Comparison of ENCODE assay signal across 18 cellular contexts in the genomic region with DNA sequence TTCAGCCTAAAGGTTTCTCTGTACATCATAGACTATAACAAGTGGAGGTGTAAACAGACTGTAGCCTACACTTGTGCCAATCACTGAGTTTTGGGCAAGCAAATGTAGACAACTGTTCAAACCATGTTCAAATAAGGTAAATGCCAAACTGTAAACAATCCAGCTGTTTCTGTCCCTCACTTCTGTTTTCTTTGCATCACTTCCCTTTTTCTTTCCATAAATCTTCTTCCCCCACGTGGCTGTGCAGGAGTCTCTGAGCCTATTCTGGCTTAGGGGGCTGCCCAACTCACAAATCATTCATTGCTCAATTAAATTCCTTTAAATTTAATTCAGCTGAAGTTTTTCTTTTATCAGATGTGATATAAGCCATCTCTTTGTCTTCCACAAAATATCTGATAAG.
"Had no signal": no experiment of that assay in that cellular context is flagged by ENCODE, and none has a peak within 500 bp of the region (broad histone marks: within the 10 kb centered on the region; RNA-seq: fewer than 3 reads in every experiment).

No MANE protein-coding gene starts in this region.

- ATAC-seq: natural killer cell, right cardiac atrium had no signal

- H3K27ac ChIP-seq: coronary artery, esophagus squamous epithelium, prostate gland had no signal

- H3K4me1 ChIP-seq: esophagus squamous epithelium, prostate gland had no signal

- H3K4me2 ChIP-seq: smooth muscle cell had no signal

- H3K9me3 ChIP-seq: esophagus squamous epithelium, prostate gland had no signal

- DNase-seq: activated CD4-positive, alpha-beta T cell treated with anti-CD3 and anti-CD28 coated beads, Interleukin-2, amount 50 U/mL, for 4 hours; activated CD4-positive, CD25-positive, alpha-beta regulatory T cell treated with anti-CD3 and anti-CD28 coated beads, Interleukin-2, amount 50 U/mL, for 72 hours; activated naive CD4-positive, alpha-beta T cell; activated naive CD8-positive, alpha-beta T cell treated with anti-CD3 and anti-CD28 coated beads, Interleukin-2, amount 10 ng/mL, durations not matched to agents 7 days and 5 days; activated T-cell treated with anti-CD3 and anti-CD28 coated beads for 4 hours; central memory CD4-positive, alpha-beta T cell; effector CD8-positive, alpha-beta T cell; esophagus squamous epithelium; glutamatergic neuron; mesendoderm; natural killer cell; right cardiac atrium; stimulated activated CD4-positive, alpha-beta T cell treated with anti-CD3 and anti-CD28 coated beads, Interleukin-4, amount 100 ng/mL, for 4 hours; stimulated activated CD8-positive, alpha-beta memory T cell treated with anti-CD3 and anti-CD28 coated beads, Interleukin-4, amount 100 ng/mL, for 48 hours had no signal

- FAIRE-seq: endothelial cell of umbilical vein had no signal

- H3K4me3 ChIP-seq: coronary artery, esophagus squamous epithelium, prostate gland, smooth muscle cell had no signal

- H3K27me3 ChIP-seq: esophagus squamous epithelium had no signal

- H3K36me3 ChIP-seq: esophagus squamous epithelium, prostate gland had no signal
